ENCODE assay signal across 31 cellular contexts in genomic region chr6:39072830-39073229, GRCh38. TPM values are rescaled to one million over a fixed set of nuclear protein-coding genes. Genes with fewer than 3 reads are reported as not detected.
"Had no signal": no experiment of that assay in that cellular context is flagged by ENCODE, and none has a peak within 500 bp of the region (broad histone marks: within the 10 kb centered on the region; RNA-seq: fewer than 3 reads in every experiment).

No MANE protein-coding gene starts in this region.

- H3K36me3 Mint-ChIP-seq: brain had no signal

- H3K36me3 ChIP-seq: adrenal gland, SJCRH30 had no signal

- DNase-seq: activated CD4-positive, alpha-beta T cell treated with anti-CD3 and anti-CD28 coated beads, Interleukin-2, amount 10 ng/mL, durations not matched to agents 24 days and 14 days; activated CD4-positive, alpha-beta T cell treated with anti-CD3 and anti-CD28 coated beads, Interleukin-2, amount 50 U/mL, for 4 hours; activated CD8-positive, alpha-beta T cell treated with anti-CD3 and anti-CD28 coated beads for 36 hours; activated effector memory CD4-positive, alpha-beta T cell treated with anti-CD3 and anti-CD28 coated beads, Interleukin-2, amount 50 U/mL, for 16 hours; activated naive CD4-positive, alpha-beta T cell; activated naive CD4-positive, alpha-beta T cell treated with anti-CD3 and anti-CD28 coated beads, Interleukin-2, amount 50 U/mL, for 16 hours; activated T-cell treated with anti-CD3 and anti-CD28 coated beads, Interleukin-2, amount 50 U/mL, for 1 hour; activated T-cell treated with anti-CD3 and anti-CD28 coated beads, Interleukin-2, amount 50 U/mL, for 72 hours; anterior cingulate cortex; Karpas-422; KBM-7; NCI-H1048; NCI-H1105 treated with DMSO at 0.1 percent for 48 hours; NCI-H1436; NCI-H1694; NCI-H1930; NCI-H345; NCI-H524 treated with DMSO at 0.1 percent for 48 hours; SHP77; SJCRH30; T1000 had no signal

- H3K4me1 ChIP-seq: adrenal gland, SJCRH30 had no signal

- H3K4me3 ChIP-seq: adrenal gland, SJCRH30, SK-N-MC had no signal

- H3K27me3 ChIP-seq: adrenal gland had no signal

- H3K27ac ChIP-seq: adrenal gland, SJCRH30, SK-N-MC had no signal

- H3K4me3 Mint-ChIP-seq: activated CD4-positive, alpha-beta T cell treated with anti-CD3 and anti-CD28 coated beads, Interleukin-2, amount 10 ng/mL, durations not matched to agents 24 days and 14 days; activated CD8-positive, alpha-beta T cell treated with anti-CD3 and anti-CD28 coated beads for 36 hours; activated T-cell treated with anti-CD3 and anti-CD28 coated beads, Interleukin-2, amount 50 U/mL, for 72 hours; activated T-helper 17 cell treated with anti-CD3 and anti-CD28 coated beads, Interleukin-2, amount 50 U/mL, for 72 hours; brain had no signal

- H3K27ac Mint-ChIP-seq: activated CD4-positive, alpha-beta T cell treated with anti-CD3 and anti-CD28 coated beads, Interleukin-2, amount 10 ng/mL, durations not matched to agents 24 days and 14 days; activated CD8-positive, alpha-beta T cell treated with anti-CD3 and anti-CD28 coated beads for 36 hours; activated T-cell treated with anti-CD3 and anti-CD28 coated beads, Interleukin-2, amount 50 U/mL, for 72 hours; activated T-helper 17 cell treated with anti-CD3 and anti-CD28 coated beads, Interleukin-2, amount 50 U/mL, for 72 hours; brain had no signal

- H3K4me1 Mint-ChIP-seq: activated CD4-positive, alpha-beta T cell treated with anti-CD3 and anti-CD28 coated beads, Interleukin-2, amount 10 ng/mL, durations not matched to agents 24 days and 14 days; activated T-helper 17 cell treated with anti-CD3 and anti-CD28 coated beads, Interleukin-2, amount 50 U/mL, for 72 hours had no signal

- H3K9me3 Mint-ChIP-seq: activated CD4-positive, alpha-beta T cell treated with anti-CD3 and anti-CD28 coated beads, Interleukin-2, amount 10 ng/mL, durations not matched to agents 24 days and 14 days; activated CD8-positive, alpha-beta T cell treated with anti-CD3 and anti-CD28 coated beads for 36 hours; activated T-cell treated with anti-CD3 and anti-CD28 coated beads, Interleukin-2, amount 50 U/mL, for 72 hours; activated T-helper 17 cell treated with anti-CD3 and anti-CD28 coated beads, Interleukin-2, amount 50 U/mL, for 72 hours had no signal

- H3K9me3 ChIP-seq: adrenal gland, SJCRH30 had no signal

RNA-seq across cellular contexts. Expression of gene GLP1R, which starts 24.2 kb away (rescaled TPM):
- total RNA-seq: activated T-helper 17 cell treated with anti-CD3 and anti-CD28 coated beads, Interleukin-2, amount 50 U/mL, for 72 hours; bronchial epithelial cell; MCF 10A; NCI-H460; RPMI7951; SJCRH30; T-helper 1 cell treated with Interleukin-12 subunit alpha and Interleukin-12 subunit beta and Interleukin-4 antibody, amounts not matched to agents 30 ng/mL and 1 ng/mL, for 36 hours; T-helper 2 cell treated with Interferon-gamma antibody and Interleukin-4, amounts not matched to agents 100 ng/mL and 5 ng/mL, for 36 hours had no signal
